Comparison of ENCODE assay signal across 14 cellular contexts in the genomic region with DNA sequence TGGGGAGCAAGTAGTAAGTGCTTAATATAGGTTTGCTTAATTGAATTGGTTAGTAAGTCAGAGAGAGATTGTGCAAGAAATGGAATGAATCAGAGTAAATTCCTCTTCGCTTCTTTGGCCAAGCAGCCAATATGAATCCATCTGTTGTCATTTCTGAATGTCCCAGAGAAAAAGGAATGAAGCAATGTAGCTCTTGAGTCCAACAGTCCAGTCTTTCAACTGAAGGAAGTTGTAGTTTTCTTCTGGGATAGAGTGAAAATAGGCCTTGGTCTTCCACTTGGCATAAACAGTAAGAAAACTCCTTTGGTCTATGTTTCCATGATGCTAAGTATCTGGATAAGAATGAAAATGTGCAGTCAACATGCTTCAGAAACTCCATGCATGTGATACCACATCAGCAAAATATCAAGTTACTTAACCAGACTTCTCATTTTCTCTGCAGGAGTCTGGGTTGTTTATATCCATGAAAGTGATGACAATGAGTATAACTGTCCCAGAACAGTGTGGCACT. TPM values are rescaled to one million over a fixed set of nuclear protein-coding genes. Genes with fewer than 3 reads are reported as not detected.
DNase-seq lines count a peak whose midpoint lies in the region; ATAC-seq lines count a peak whose summit lies in the region.
"Had no signal": no experiment of that assay in that cellular context is flagged by ENCODE, and none has a peak within 500 bp of the region (broad histone marks: within the 10 kb centered on the region; RNA-seq: fewer than 3 reads in every experiment).

No MANE protein-coding gene starts in this region.

- no peak overlapping the region for H3K4me3 Mint-ChIP-seq in T-helper 2 cell treated with Interferon-gamma antibody and Interleukin-4, amounts not matched to agents 5 μg/mL and 100 μg/mL, for 36 hours
- H3K4me3 Mint-ChIP-seq in activated CD4-positive, alpha-beta T cell treated with anti-CD3 and anti-CD28 coated beads, Interleukin-2, amount 10 ng/mL, durations not matched to agents 7 days and 5 days = no peak overlapping the region
- no peak overlapping the region for H3K4me3 Mint-ChIP-seq in activated CD8-positive, alpha-beta T cell treated with anti-CD3 and anti-CD28 coated beads, Interleukin-2, amount 10 ng/mL, durations not matched to agents 7 days and 5 days
- H3K4me3 Mint-ChIP-seq: activated CD4-positive, alpha-beta memory T cell treated with anti-CD3 and anti-CD28 coated beads, Interleukin-2, amount 10 ng/mL, durations not matched to agents 7 days and 5 days had no signal

- no peak for DNase-seq in Right ventricle myocardium inferior (ENCODE audit: missing footprints)
- no peak for DNase-seq in cardiac septum (ENCODE audit: low spot score)
- no peak for DNase-seq in T-helper 2 cell treated with Interferon-gamma antibody and Interleukin-4, amounts not matched to agents 5 μg/mL and 100 μg/mL, for 36 hours (ENCODE audit: low spot score)
- no peak for DNase-seq in activated CD4-positive, alpha-beta T cell treated with anti-CD3 and anti-CD28 coated beads, Interleukin-2, amount 10 ng/mL, durations not matched to agents 7 days and 5 days
- DNase-seq in activated CD8-positive, alpha-beta T cell treated with anti-CD3 and anti-CD28 coated beads, Interleukin-2, amount 10 ng/mL, durations not matched to agents 7 days and 5 days = no peak
- DNase-seq: activated CD4-positive, alpha-beta memory T cell treated with anti-CD3 and anti-CD28 coated beads, Interleukin-2, amount 10 ng/mL, durations not matched to agents 7 days and 5 days; NCI-H2081; SJCRH30 had no signal

- H3K4me1 ChIP-seq in muscle layer of duodenum (ENCODE audit: control insufficient read depth in 1 of 2, insufficient read depth in 2 of 2, low read length in 2 of 2) = peaks cover 0 to 3% of the 10 kb centered on the region in 2 donors
- H3K4me1 ChIP-seq: SJCRH30 had no signal

- H3K4me3 ChIP-seq in muscle layer of duodenum (ENCODE audit: low read depth in 1 of 2, low read length in 2 of 2) = no peak overlapping the region
- H3K4me3 ChIP-seq: SJCRH30 had no signal

- ATAC-seq in Right ventricle myocardium inferior = peak; percentile 88
- peak; percentile 81 for ATAC-seq in esophagus mucosa
- no peak for ATAC-seq in activated CD8-positive, alpha-beta T cell treated with anti-CD3 and anti-CD28 coated beads, Interleukin-2, amount 10 ng/mL, durations not matched to agents 7 days and 5 days
- ATAC-seq in HG03045 (IDR thresholded peaks at IDR 0.05; ENCODE audit: unreplicated experiment) = no peak

- H3K36me3 Mint-ChIP-seq in T-helper 2 cell treated with Interferon-gamma antibody and Interleukin-4, amounts not matched to agents 5 μg/mL and 100 μg/mL, for 36 hours (ENCODE audit: low read depth) = no peaks in the 10 kb centered on the region
- no peaks in the 10 kb centered on the region for H3K36me3 Mint-ChIP-seq in activated CD4-positive, alpha-beta T cell treated with anti-CD3 and anti-CD28 coated beads, Interleukin-2, amount 10 ng/mL, durations not matched to agents 7 days and 5 days (ENCODE audit: low read depth)
- H3K36me3 Mint-ChIP-seq in activated CD8-positive, alpha-beta T cell treated with anti-CD3 and anti-CD28 coated beads, Interleukin-2, amount 10 ng/mL, durations not matched to agents 7 days and 5 days (ENCODE audit: low read depth) = no peaks in the 10 kb centered on the region

- H3K4me1 Mint-ChIP-seq in T-helper 2 cell treated with Interferon-gamma antibody and Interleukin-4, amounts not matched to agents 5 μg/mL and 100 μg/mL, for 36 hours (ENCODE audit: low read depth) = no peaks in the 10 kb centered on the region
- no peaks in the 10 kb centered on the region for H3K4me1 Mint-ChIP-seq in activated CD4-positive, alpha-beta T cell treated with anti-CD3 and anti-CD28 coated beads, Interleukin-2, amount 10 ng/mL, durations not matched to agents 7 days and 5 days
- H3K4me1 Mint-ChIP-seq in activated CD8-positive, alpha-beta T cell treated with anti-CD3 and anti-CD28 coated beads, Interleukin-2, amount 10 ng/mL, durations not matched to agents 7 days and 5 days (ENCODE audit: low read depth) = no peaks in the 10 kb centered on the region
- H3K4me1 Mint-ChIP-seq: activated CD4-positive, alpha-beta memory T cell treated with anti-CD3 and anti-CD28 coated beads, Interleukin-2, amount 10 ng/mL, durations not matched to agents 7 days and 5 days had no signal

- peak overlapping the region; percentile 11 for H3K27ac ChIP-seq in muscle layer of duodenum (ENCODE audit: low read length)
- H3K27ac ChIP-seq: HL-60, SJCRH30 had no signal

- H3K27me3 ChIP-seq in muscle layer of duodenum (ENCODE audit: low read depth, low read length) = no peaks in the 10 kb centered on the region

- intact Hi-C loops in Right ventricle myocardium inferior (cut with DNase I) = loop anchor here (10.0 kb wide), 2 partner anchors 127 to 237 kb away; no protein-coding TSS in a partner anchor
- intact Hi-C loops in cardiac septum (cut with DNase I) = no loop called here

- CTCF ChIA-PET in activated CD4-positive, alpha-beta T cell treated with anti-CD3 and anti-CD28 coated beads, Interleukin-2, amount 10 ng/mL, durations not matched to agents 7 days and 5 days (lab: Charles Lee) = no interaction called here
- CTCF ChIA-PET in activated CD8-positive, alpha-beta T cell treated with anti-CD3 and anti-CD28 coated beads, Interleukin-2, amount 10 ng/mL, durations not matched to agents 7 days and 5 days (lab: Charles Lee) = no interaction called here

- POLR2A ChIA-PET in activated CD4-positive, alpha-beta T cell treated with anti-CD3 and anti-CD28 coated beads, Interleukin-2, amount 10 ng/mL, durations not matched to agents 7 days and 5 days (lab: Charles Lee) = no interaction called here
- POLR2A ChIA-PET in activated CD8-positive, alpha-beta T cell treated with anti-CD3 and anti-CD28 coated beads, Interleukin-2, amount 10 ng/mL, durations not matched to agents 7 days and 5 days (lab: Charles Lee) = no interaction called here

- H3K27ac Mint-ChIP-seq in T-helper 2 cell treated with Interferon-gamma antibody and Interleukin-4, amounts not matched to agents 5 μg/mL and 100 μg/mL, for 36 hours = no peak overlapping the region
- H3K27ac Mint-ChIP-seq in activated CD4-positive, alpha-beta T cell treated with anti-CD3 and anti-CD28 coated beads, Interleukin-2, amount 10 ng/mL, durations not matched to agents 7 days and 5 days = no peak overlapping the region
- H3K27ac Mint-ChIP-seq in activated CD8-positive, alpha-beta T cell treated with anti-CD3 and anti-CD28 coated beads, Interleukin-2, amount 10 ng/mL, durations not matched to agents 7 days and 5 days = no peak overlapping the region
- H3K27ac Mint-ChIP-seq: activated CD4-positive, alpha-beta memory T cell treated with anti-CD3 and anti-CD28 coated beads, Interleukin-2, amount 10 ng/mL, durations not matched to agents 7 days and 5 days had no signal

- no peaks in the 10 kb centered on the region for H3K9me3 ChIP-seq in muscle layer of duodenum (ENCODE audit: control insufficient read depth in 1 of 2, low read length in 2 of 2)
- H3K9me3 ChIP-seq: SJCRH30 had no signal

- H3K9me3 Mint-ChIP-seq in T-helper 2 cell treated with Interferon-gamma antibody and Interleukin-4, amounts not matched to agents 5 μg/mL and 100 μg/mL, for 36 hours = peaks cover 3% of the 10 kb centered on the region
- H3K9me3 Mint-ChIP-seq in activated CD4-positive, alpha-beta T cell treated with anti-CD3 and anti-CD28 coated beads, Interleukin-2, amount 10 ng/mL, durations not matched to agents 7 days and 5 days = no peaks in the 10 kb centered on the region
- peaks cover 3% of the 10 kb centered on the region for H3K9me3 Mint-ChIP-seq in activated CD8-positive, alpha-beta T cell treated with anti-CD3 and anti-CD28 coated beads, Interleukin-2, amount 10 ng/mL, durations not matched to agents 7 days and 5 days (ENCODE audit: insufficient read depth)
- H3K9me3 Mint-ChIP-seq: activated CD4-positive, alpha-beta memory T cell treated with anti-CD3 and anti-CD28 coated beads, Interleukin-2, amount 10 ng/mL, durations not matched to agents 7 days and 5 days had no signal

- no peaks in the 10 kb centered on the region for H3K36me3 ChIP-seq in muscle layer of duodenum (ENCODE audit: control insufficient read depth in 1 of 2, insufficient read depth in 2 of 2, low read length in 2 of 2)
- H3K36me3 ChIP-seq: SJCRH30 had no signal

- no peaks in the 10 kb centered on the region for H3K27me3 Mint-ChIP-seq in T-helper 2 cell treated with Interferon-gamma antibody and Interleukin-4, amounts not matched to agents 5 μg/mL and 100 μg/mL, for 36 hours (ENCODE audit: low read depth)
- no peaks in the 10 kb centered on the region for H3K27me3 Mint-ChIP-seq in activated CD4-positive, alpha-beta T cell treated with anti-CD3 and anti-CD28 coated beads, Interleukin-2, amount 10 ng/mL, durations not matched to agents 7 days and 5 days
- no peaks in the 10 kb centered on the region for H3K27me3 Mint-ChIP-seq in activated CD8-positive, alpha-beta T cell treated with anti-CD3 and anti-CD28 coated beads, Interleukin-2, amount 10 ng/mL, durations not matched to agents 7 days and 5 days (ENCODE audit: low read depth)
- H3K27me3 Mint-ChIP-seq: activated CD4-positive, alpha-beta memory T cell treated with anti-CD3 and anti-CD28 coated beads, Interleukin-2, amount 10 ng/mL, durations not matched to agents 7 days and 5 days had no signal

RNA-seq across cellular contexts. Expression of a gene that starts 1.8 kb away (rescaled TPM):
- 8.3 TPM for total RNA-seq in Right ventricle myocardium inferior
- 15.4 TPM for total RNA-seq in cardiac septum
- 1.2 TPM for total RNA-seq in esophagus mucosa
- total RNA-seq in activated CD4-positive, alpha-beta T cell treated with anti-CD3 and anti-CD28 coated beads, Interleukin-2, amount 10 ng/mL, durations not matched to agents 7 days and 5 days = not detected
- total RNA-seq in activated CD8-positive, alpha-beta T cell treated with anti-CD3 and anti-CD28 coated beads, Interleukin-2, amount 10 ng/mL, durations not matched to agents 7 days and 5 days = not detected
- total RNA-seq: A172; activated CD4-positive, alpha-beta memory T cell treated with anti-CD3 and anti-CD28 coated beads, Interleukin-2, amount 10 ng/mL, durations not matched to agents 7 days and 5 days had no signal

RNA-seq across cellular contexts. Expression of a gene that starts 48.5 kb away (rescaled TPM):
- total RNA-seq in Right ventricle myocardium inferior (not detected), cardiac septum (not detected), esophagus mucosa (13.7 TPM)
- not detected for total RNA-seq in activated CD4-positive, alpha-beta T cell treated with anti-CD3 and anti-CD28 coated beads, Interleukin-2, amount 10 ng/mL, durations not matched to agents 7 days and 5 days
- not detected for total RNA-seq in activated CD8-positive, alpha-beta T cell treated with anti-CD3 and anti-CD28 coated beads, Interleukin-2, amount 10 ng/mL, durations not matched to agents 7 days and 5 days
- total RNA-seq: A172; activated CD4-positive, alpha-beta memory T cell treated with anti-CD3 and anti-CD28 coated beads, Interleukin-2, amount 10 ng/mL, durations not matched to agents 7 days and 5 days; G401; SJCRH30 had no signal

Comparison
In these comparisons a context has a peak if more than half of its experiments do, and no peak if none do; other contexts are left out.
1. ATAC-seq: peak in Right ventricle myocardium inferior (single experiment) and esophagus mucosa (single experiment); none in activated CD8-positive, alpha-beta T cell treated with anti-CD3 and anti-CD28 coated beads, Interleukin-2, amount 10 ng/mL, durations not matched to agents 7 days and 5 days (single experiment) and HG03045 (single experiment).
2. RNA of a gene that starts 48.5 kb away (total RNA-seq): 13.7 TPM in esophagus mucosa (single experiment); not detected in Right ventricle myocardium inferior (single experiment), not detected in cardiac septum (single experiment), not detected in activated CD4-positive, alpha-beta T cell treated with anti-CD3 and anti-CD28 coated beads, Interleukin-2, amount 10 ng/mL, durations not matched to agents 7 days and 5 days and not detected in activated CD8-positive, alpha-beta T cell treated with anti-CD3 and anti-CD28 coated beads, Interleukin-2, amount 10 ng/mL, durations not matched to agents 7 days and 5 days; every median in the first group is over 10 times any median in the second.